8 cellular contexts compared by ENCODE assay signal in genomic region chr11:100684101-100685065, GRCh38. TPM values are rescaled to one million over a fixed set of nuclear protein-coding genes. Genes with fewer than 3 reads are reported as not detected.
DNase-seq lines count a peak whose midpoint lies in the region; ATAC-seq and TF ChIP-seq lines count a peak whose summit lies in the region.

No MANE protein-coding gene starts in this region.

- TF ChIP-seq CTCF in GM06990 (IDR thresholded peaks at IDR 0.05; ENCODE audit: insufficient read depth, low read length, poor library complexity, severe bottlenecking) (no peak), Peyer's patch (IDR thresholded peaks at IDR 0.05) (no peak)

- no peak for TF ChIP-seq POLR2A in Peyer's patch (IDR thresholded peaks at IDR 0.05)

- H4K20me1 ChIP-seq in Karpas-422 (ENCODE audit: insufficient read depth, low read depth, low read length), result no peaks in the 10 kb centered on the region

- H3K27ac ChIP-seq in Peyer's patch, result peak overlapping the region in 2 of 4 donors; percentile 8 to 27
- no peak overlapping the region for H3K27ac ChIP-seq in Karpas-422 (ENCODE audit: low read length)

- no peak overlapping the region for H3K4me2 ChIP-seq in Karpas-422 (ENCODE audit: low read depth, low read length, poor library complexity, severe bottlenecking)

- H3K36me3 ChIP-seq in GM06990 (ENCODE audit: control insufficient read depth, insufficient read depth, low read length) (no peaks in the 10 kb centered on the region), Peyer's patch (no peaks in the 10 kb centered on the region), Karpas-422 (ENCODE audit: insufficient read depth, low read length) (no peaks in the 10 kb centered on the region)

- no peaks in the 10 kb centered on the region for H3K9me2 ChIP-seq in Karpas-422 (replicated peaks; ENCODE audit: insufficient read depth, low read length)

- ATAC-seq in GM21576 (IDR thresholded peaks at IDR 0.05; ENCODE audit: unreplicated experiment) (peak; percentile 27), HG03571 (IDR thresholded peaks at IDR 0.05; ENCODE audit: unreplicated experiment) (peak; percentile 27)

- no peak overlapping the region for H3K9ac ChIP-seq in Karpas-422 (ENCODE audit: low read length)

- no peaks in the 10 kb centered on the region for H3K27me3 ChIP-seq in GM06990 (replicated peaks; ENCODE audit: control insufficient read depth, insufficient read depth, low read length)
- H3K27me3 ChIP-seq in Peyer's patch, result no peaks in the 10 kb centered on the region
- H3K27me3 ChIP-seq in Karpas-422 (ENCODE audit: low read length), result no peaks in the 10 kb centered on the region

- H2AFZ ChIP-seq in Karpas-422 (ENCODE audit: low read length), result no peak overlapping the region

- DNase-seq in GM06990 (ENCODE audit: extremely low read depth, insufficient read length) (peak; percentile 6), glomerular visceral epithelial cell (ENCODE audit: extremely low spot score) (peak; percentile 22), Peyer's patch (no peak), occipital lobe (lab: John Stamatoyannopoulos, UW) (no peak), amniotic stem cell (lab: John Stamatoyannopoulos, UW) (no peak), Karpas-422 (no peak)

- no peaks in the 10 kb centered on the region for H3K9me3 ChIP-seq in Peyer's patch
- H3K9me3 ChIP-seq in Karpas-422 (ENCODE audit: low read length), result peaks cover 8% of the 10 kb centered on the region

- H3K4me3 ChIP-seq in GM06990 (replicated peaks; ENCODE audit: low read depth, low read length) (no peak overlapping the region), Peyer's patch (no peak overlapping the region), Karpas-422 (ENCODE audit: low read length) (no peak overlapping the region)

- no peaks in the 10 kb centered on the region for H3K79me2 ChIP-seq in Karpas-422 (ENCODE audit: low read length)

- no peaks in the 10 kb centered on the region for H3K4me1 ChIP-seq in Peyer's patch
- peaks cover 7% of the 10 kb centered on the region for H3K4me1 ChIP-seq in Karpas-422 (ENCODE audit: low read length)

RNA-seq across cellular contexts. Expression of gene ARHGAP42, which starts 2.7 kb away (rescaled TPM):
- 10 to 100 TPM; 24.5 to 49.5 (median 26.7) TPM for total RNA-seq in Peyer's patch
- total RNA-seq in occipital lobe, result 7.2 TPM
- not detected in 2 replicates for total RNA-seq in Karpas-422 (2014; rRNA removed; shearing (Covaris generic); ENCODE audit: low replicate concordance)

Comparison
In these comparisons a context has a peak if more than half of its experiments do, and no peak if none do; other contexts are left out.
1. DNase-seq: peak in GM06990 (single experiment) and glomerular visceral epithelial cell (single experiment); none in Peyer's patch (0 of 3), occipital lobe (single experiment), amniotic stem cell (single experiment) and Karpas-422 (single experiment).